Comparison of ENCODE assay signal across 18 cellular contexts in the genomic region with DNA sequence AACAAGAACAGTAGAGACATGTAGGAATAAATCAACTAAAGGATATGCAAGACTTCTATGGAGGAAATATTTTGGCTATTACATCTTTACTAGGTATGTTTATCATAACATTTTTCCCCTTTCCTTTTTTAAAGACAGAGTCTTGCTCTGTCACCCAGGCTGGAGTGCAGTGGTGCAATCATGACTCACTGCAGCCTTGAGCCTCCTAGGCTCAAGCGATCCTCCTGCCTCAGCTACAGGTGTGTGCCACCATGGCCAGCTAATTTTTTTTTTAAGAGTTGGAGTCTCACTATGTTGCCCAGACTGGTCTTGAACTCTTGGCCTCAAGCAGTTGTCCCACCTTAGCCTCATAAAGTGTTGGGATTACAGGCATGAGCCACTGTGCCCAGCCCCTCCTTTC. TPM values are rescaled to one million over a fixed set of nuclear protein-coding genes. Genes with fewer than 3 reads are reported as not detected.
DNase-seq lines count a peak whose midpoint lies in the region; FAIRE-seq and TF ChIP-seq lines count a peak whose summit lies in the region.
"Had no signal": no experiment of that assay in that cellular context is flagged by ENCODE, and none has a peak within 500 bp of the region (broad histone marks: within the 10 kb centered on the region; RNA-seq: fewer than 3 reads in every experiment).

No MANE protein-coding gene starts in this region.

- no peaks in the 10 kb centered on the region for H3K4me1 ChIP-seq in astrocyte (ENCODE audit: insufficient read depth, low read length)
- H3K4me1 ChIP-seq in esophagus squamous epithelium: no peaks in the 10 kb centered on the region

- no peak for TF ChIP-seq POLR2A in esophagus squamous epithelium (IDR thresholded peaks at IDR 0.05)

- H3K27me3 ChIP-seq in astrocyte (ENCODE audit: insufficient read depth, low read length): no peaks in the 10 kb centered on the region
- no peaks in the 10 kb centered on the region for H3K27me3 ChIP-seq in esophagus squamous epithelium

- no peak overlapping the region for H3K27ac Mint-ChIP-seq in astrocyte (ENCODE audit: unreplicated experiment)
- H3K27ac Mint-ChIP-seq: GM23338 had no signal

- TF ChIP-seq CTCF in AG10803 (conservative IDR thresholded peaks at IDR 0.05; ENCODE audit: low read length) (no peak), astrocyte (IDR thresholded peaks at IDR 0.05; ENCODE audit: insufficient read depth, low read depth, low read length) (no peak), fibroblast of villous mesenchyme (IDR thresholded peaks at IDR 0.05; ENCODE audit: insufficient read depth, low read depth, low read length) (no peak), esophagus squamous epithelium (IDR thresholded peaks at IDR 0.05) (no peak)

- H3K79me2 ChIP-seq in astrocyte (ENCODE audit: insufficient read depth, low read length): no peaks in the 10 kb centered on the region

- no peaks in the 10 kb centered on the region for H3K36me3 ChIP-seq in astrocyte (ENCODE audit: insufficient read depth, low read length)
- H3K36me3 ChIP-seq in esophagus squamous epithelium: peaks cover 0 to 19% (median 0%) of the 10 kb centered on the region in 3 donors

- no peak overlapping the region for H3K4me3 ChIP-seq in AG10803 (ENCODE audit: low read length)
- H3K4me3 ChIP-seq in astrocyte (ENCODE audit: insufficient read depth, low read depth, low read length): no peak overlapping the region
- H3K4me3 ChIP-seq in fibroblast of villous mesenchyme (ENCODE audit: low read depth, low read length): no peak overlapping the region
- H3K4me3 ChIP-seq in esophagus squamous epithelium: no peak overlapping the region
- H3K4me3 ChIP-seq: GM23338 had no signal

- peak overlapping the region; percentile 3 for H3K4me2 ChIP-seq in astrocyte (ENCODE audit: low read length)
- H3K4me2 ChIP-seq: GM23338, KMS-11 had no signal

- no peaks in the 10 kb centered on the region for H3K9me3 Mint-ChIP-seq in astrocyte (ENCODE audit: unreplicated experiment)
- H3K9me3 Mint-ChIP-seq: GM23338 had no signal

- no peaks in the 10 kb centered on the region for H4K20me1 ChIP-seq in astrocyte (ENCODE audit: insufficient read depth, low read length)

- WGBS in esophagus squamous epithelium, 2 donors: 72 to 86% methylated on average over 1 of the region's 1 CpG

- H3K4me3 Mint-ChIP-seq in astrocyte (ENCODE audit: unreplicated experiment): no peak overlapping the region
- H3K4me3 Mint-ChIP-seq: GM23338 had no signal

- no peak overlapping the region for H2AFZ ChIP-seq in astrocyte (ENCODE audit: low read depth, low read length)
- H2AFZ ChIP-seq: GM23338 had no signal

- FAIRE-seq in astrocyte (lab: Jason Lieb, UNC): no peak
- FAIRE-seq: RCC 7860 had no signal

- H3K9ac ChIP-seq in astrocyte (ENCODE audit: low read length): no peak overlapping the region
- H3K9ac ChIP-seq: KMS-11 had no signal

- peaks cover 3% of the 10 kb centered on the region for H3K4me1 Mint-ChIP-seq in astrocyte (ENCODE audit: low read depth, unreplicated experiment)

- no peaks in the 10 kb centered on the region for H3K27me3 Mint-ChIP-seq in astrocyte (ENCODE audit: low read depth, unreplicated experiment)

- no peaks in the 10 kb centered on the region for H3K36me3 Mint-ChIP-seq in astrocyte (ENCODE audit: low read depth, unreplicated experiment)

- H3K9me3 ChIP-seq in astrocyte (ENCODE audit: insufficient read depth, low read depth, low read length) (no peaks in the 10 kb centered on the region), esophagus squamous epithelium (no peaks in the 10 kb centered on the region)

- DNase-seq in AG10803 (ENCODE audit: low read depth) (peak; percentile 27), HT1080 (ENCODE audit: low read depth) (peak; percentile 13), astrocyte (ENCODE audit: low read depth) (peak; percentile 22), fibroblast of villous mesenchyme (ENCODE audit: low read depth) (peak; percentile 26), esophagus squamous epithelium (lab: John Stamatoyannopoulos, UW) (no peak), anterior cingulate cortex (lab: John Stamatoyannopoulos, UW) (no peak), DMS153 (lab: John Stamatoyannopoulos, UW) (no peak), NCI-H1105 treated with DMSO at 0.1 percent for 48 hours (lab: John Stamatoyannopoulos, UW) (no peak)
- DNase-seq: C1 segment of cervical spinal cord, COR-L47, GDM1, NCI-H1417, NCI-H2029, NCI-H510A, SHP77 treated with DMSO at 0.1 percent for 48 hours had no signal

- no peak overlapping the region for H3K27ac ChIP-seq in astrocyte (ENCODE audit: low read depth, low read length)
- no peak overlapping the region for H3K27ac ChIP-seq in esophagus squamous epithelium
- H3K27ac ChIP-seq: KMS-11 had no signal

- intact Hi-C loops in esophagus squamous epithelium (cut with DNase I): no loop called here

RNA-seq across cellular contexts. Expression of gene AKAP7, which starts 37.0 kb away (rescaled TPM):
- total RNA-seq in HT1080 (2014; rRNA removed; shearing (Covaris generic)): 3.8 and 9.6 TPM in 2 replicates
- 9.6 and 10.7 TPM in 2 replicates for polyA plus RNA-seq in HT1080 (2015; cell fraction: cytosol; rRNA removed)
- 3.5 and 3.9 TPM in 2 replicates for polyA plus RNA-seq in HT1080 (2015; cell fraction: nucleus; rRNA removed)
- 4.6 and 4.9 TPM in 2 replicates for total RNA-seq in astrocyte
- 4.2 and 4.7 TPM in 2 replicates for total RNA-seq in fibroblast of villous mesenchyme
- total RNA-seq in esophagus squamous epithelium: 10 to 100 TPM in 1 of 4 donors, 1 to 10 TPM in 3; 2.1 to 11.4 (median 4.4) TPM

Comparison
In these comparisons a context has a peak if more than half of its experiments do, and no peak if none do; other contexts are left out.
1. DNase-seq: peak in AG10803 (single experiment), HT1080 (single experiment), astrocyte (single experiment) and fibroblast of villous mesenchyme (single experiment); none in esophagus squamous epithelium (single experiment), anterior cingulate cortex (0 of 58), DMS153 (single experiment) and NCI-H1105 treated with DMSO at 0.1 percent for 48 hours (single experiment).